Comparison of ENCODE assay signal across 10 cellular contexts in genomic region chr9:92535940-92536850, GRCh38. TPM values are rescaled to one million over a fixed set of nuclear protein-coding genes. Genes with fewer than 3 reads are reported as not detected.
DNase-seq lines count a peak whose midpoint lies in the region; ATAC-seq and TF ChIP-seq lines count a peak whose summit lies in the region.
"Had no signal": no experiment of that assay in that cellular context is flagged by ENCODE, and none has a peak within 500 bp of the region (broad histone marks: within the 10 kb centered on the region; RNA-seq: fewer than 3 reads in every experiment).

TSS of gene ECM2 (minus strand) at chr9:92535990. CDS start at chr9:92522866, 13,124 bp downstream.

- ATAC-seq in lung (ENCODE audit: insufficient read depth, low FRiP score) (no peak), mucosa of descending colon (no peak)
- ATAC-seq: activated naive CD8-positive, alpha-beta T cell treated with anti-CD3 and anti-CD28 coated beads, Interleukin-2, amount 50 U/mL, for 24 hours had no signal

- TF ChIP-seq POLR2A in suprapubic skin (IDR thresholded peaks at IDR 0.05) = no peak

- no peaks in the 10 kb centered on the region; the same call in 1 of the 2 replicates for H3K27me3 Mint-ChIP-seq in HFFc6 (ENCODE audit: insufficient read depth)
- H3K27me3 Mint-ChIP-seq in chondrocyte (ENCODE audit: low read depth) = no peaks in the 10 kb centered on the region
- H3K27me3 Mint-ChIP-seq: activated naive CD8-positive, alpha-beta T cell treated with anti-CD3 and anti-CD28 coated beads, Interleukin-2, amount 50 U/mL, for 24 hours had no signal

- TF ChIP-seq CTCF in HFFc6 (IDR thresholded peaks at IDR 0.05) (no peak), chondrocyte (IDR thresholded peaks at IDR 0.05) (no peak), lung (IDR thresholded peaks at IDR 0.05; ENCODE audit: control extremely low read depth, extremely low read depth) (no peak), suprapubic skin (IDR thresholded peaks at IDR 0.05) (no peak), mucosa of descending colon (IDR thresholded peaks at IDR 0.05) (no peak)

- peak; percentile 6 for DNase-seq in HFFc6
- DNase-seq in chondrocyte (ENCODE audit: low spot score) = no peak
- DNase-seq in lung (ENCODE audit: low spot score) = no peak
- DNase-seq in suprapubic skin (ENCODE audit: low spot score in 2 of 2) = no peak
- no peak for DNase-seq in HCEC 1CT
- DNase-seq in occipital lobe (lab: John Stamatoyannopoulos, UW) = no peak
- no peak for DNase-seq in NCI-H2227 (lab: John Stamatoyannopoulos, UW; ENCODE audit: unreplicated experiment)
- DNase-seq in mucosa of descending colon = no peak
- DNase-seq: activated naive CD8-positive, alpha-beta T cell treated with anti-CD3 and anti-CD28 coated beads, Interleukin-2, amount 50 U/mL, for 24 hours; NCI-H1694 had no signal

- H3K9me3 ChIP-seq in lung (ENCODE audit: control insufficient read depth in 2 of 2, insufficient read depth in 1 of 2, low read length in 1 of 2) (no peaks in the 10 kb centered on the region), suprapubic skin (no peaks in the 10 kb centered on the region), mucosa of descending colon (no peaks in the 10 kb centered on the region)

- WGBS in lung, 2 donors = 57 to 75% methylated on average over 7 of the region's 7 CpGs
- WGBS in suprapubic skin = 45% methylated on average over 7 of the region's 7 CpGs

- H3K4me1 Mint-ChIP-seq in HFFc6 (ENCODE audit: low read depth) = peaks cover 41% of the 10 kb centered on the region
- H3K4me1 Mint-ChIP-seq in chondrocyte (ENCODE audit: low read depth) = peaks cover 27% of the 10 kb centered on the region
- H3K4me1 Mint-ChIP-seq: activated naive CD8-positive, alpha-beta T cell treated with anti-CD3 and anti-CD28 coated beads, Interleukin-2, amount 50 U/mL, for 24 hours had no signal

- no peaks in the 10 kb centered on the region for H3K36me3 ChIP-seq in lung (ENCODE audit: control insufficient read depth in 2 of 2, insufficient read depth in 2 of 2, low read length in 2 of 2)
- H3K36me3 ChIP-seq in suprapubic skin = no peaks in the 10 kb centered on the region
- no peaks in the 10 kb centered on the region for H3K36me3 ChIP-seq in mucosa of descending colon (ENCODE audit: low read depth)

- H3K9me3 Mint-ChIP-seq in HFFc6 (no peaks in the 10 kb centered on the region), chondrocyte (ENCODE audit: low read depth) (peaks cover 16% of the 10 kb centered on the region)

- peak within 1 kb of the TSS; percentile 60 to 70 for H3K27ac ChIP-seq in lung (ENCODE audit: low read depth in 1 of 2, low read length in 1 of 2)
- H3K27ac ChIP-seq in suprapubic skin = peak within 1 kb of the TSS; percentile 75

- H3K27me3 ChIP-seq in lung (ENCODE audit: control insufficient read depth, insufficient read depth) (no peaks in the 10 kb centered on the region), suprapubic skin (no peaks in the 10 kb centered on the region)

- no peak for TF ChIP-seq EP300 in suprapubic skin (IDR thresholded peaks at IDR 0.05)

- H3K4me1 ChIP-seq in lung (ENCODE audit: control insufficient read depth in 2 of 2, insufficient read depth in 2 of 2, low read length in 2 of 2) (no peaks in the 10 kb centered on the region), suprapubic skin (peaks cover 27% of the 10 kb centered on the region), mucosa of descending colon (ENCODE audit: low read depth) (no peaks in the 10 kb centered on the region)

- intact Hi-C loops in mucosa of descending colon (cut with DNase I, micrococcal nuclease) = no loop called here

- no peaks in the 10 kb centered on the region for H3K36me3 Mint-ChIP-seq in HFFc6 (ENCODE audit: low read depth)
- peaks cover 16% of the 10 kb centered on the region for H3K36me3 Mint-ChIP-seq in chondrocyte (ENCODE audit: low read depth)

- peak within 1 kb of the TSS; percentile 77 for H3K4me3 Mint-ChIP-seq in HFFc6
- peak within 1 kb of the TSS; percentile 66 for H3K4me3 Mint-ChIP-seq in chondrocyte (ENCODE audit: unreplicated experiment)
- H3K4me3 Mint-ChIP-seq: activated naive CD8-positive, alpha-beta T cell treated with anti-CD3 and anti-CD28 coated beads, Interleukin-2, amount 50 U/mL, for 24 hours had no signal

- H3K4me3 ChIP-seq in lung (no peak within 1 kb of the TSS), suprapubic skin (peak within 1 kb of the TSS; percentile 34), mucosa of descending colon (no peak within 1 kb of the TSS)

- H3K27ac Mint-ChIP-seq in HFFc6 = peak within 1 kb of the TSS; percentile 74
- H3K27ac Mint-ChIP-seq in chondrocyte (ENCODE audit: unreplicated experiment) = peak within 1 kb of the TSS; percentile 93
- H3K27ac Mint-ChIP-seq: activated naive CD8-positive, alpha-beta T cell treated with anti-CD3 and anti-CD28 coated beads, Interleukin-2, amount 50 U/mL, for 24 hours had no signal

RNA-seq across cellular contexts. Expression of gene ECM2, which starts in this region (rescaled TPM):
- total RNA-seq in HFFc6 (2021; fragmentation: NEBNext Ultra II Directional; extraction: Animal tissue kit (Norgen Biotek cat#: 25700)) = under 1 TPM; 0.14 to 0.46 (median 0.33) TPM
- total RNA-seq in chondrocyte (31.7 to 39.6 TPM (median 34.2 TPM) in 3 replicates), lung (10 to 100 TPM in 1 of 2 donors, 1 to 10 TPM in 1; 3.1 to 63.1 TPM), suprapubic skin (1 to 10 TPM; 3.1 to 6.1 (median 4.3) TPM), occipital lobe (5.6 TPM), mucosa of descending colon (1 to 10 TPM; 1.0 to 5.0 (median 1.9) TPM)
- polyA plus RNA-seq in lung = 1 to 10 TPM in 1 of 2 donors, under 1 TPM in 1; 0.92 to 1.8 TPM

Comparison
In these comparisons a context has a peak if more than half of its experiments do, and no peak if none do; other contexts are left out.
1. Peak in DNase-seq in HFFc6; RNA of the gene not detected or under 1 TPM.